1 cellular context compared by ENCODE assay signal in genomic region chr6:160990847-160991410, GRCh38.
A peak's percentile ranks its signal among the peaks of the same experiment; 100 is the strongest.
TF ChIP-seq lines count a peak whose summit lies in the region.

No MANE protein-coding gene starts in this region.

TF ChIP-seq in K562, 482 proteins besides CTCF, POLR2A, EP300 and RAD21 (continued from another document and continues in another):
- TF ChIP-seq, protein P1, sequence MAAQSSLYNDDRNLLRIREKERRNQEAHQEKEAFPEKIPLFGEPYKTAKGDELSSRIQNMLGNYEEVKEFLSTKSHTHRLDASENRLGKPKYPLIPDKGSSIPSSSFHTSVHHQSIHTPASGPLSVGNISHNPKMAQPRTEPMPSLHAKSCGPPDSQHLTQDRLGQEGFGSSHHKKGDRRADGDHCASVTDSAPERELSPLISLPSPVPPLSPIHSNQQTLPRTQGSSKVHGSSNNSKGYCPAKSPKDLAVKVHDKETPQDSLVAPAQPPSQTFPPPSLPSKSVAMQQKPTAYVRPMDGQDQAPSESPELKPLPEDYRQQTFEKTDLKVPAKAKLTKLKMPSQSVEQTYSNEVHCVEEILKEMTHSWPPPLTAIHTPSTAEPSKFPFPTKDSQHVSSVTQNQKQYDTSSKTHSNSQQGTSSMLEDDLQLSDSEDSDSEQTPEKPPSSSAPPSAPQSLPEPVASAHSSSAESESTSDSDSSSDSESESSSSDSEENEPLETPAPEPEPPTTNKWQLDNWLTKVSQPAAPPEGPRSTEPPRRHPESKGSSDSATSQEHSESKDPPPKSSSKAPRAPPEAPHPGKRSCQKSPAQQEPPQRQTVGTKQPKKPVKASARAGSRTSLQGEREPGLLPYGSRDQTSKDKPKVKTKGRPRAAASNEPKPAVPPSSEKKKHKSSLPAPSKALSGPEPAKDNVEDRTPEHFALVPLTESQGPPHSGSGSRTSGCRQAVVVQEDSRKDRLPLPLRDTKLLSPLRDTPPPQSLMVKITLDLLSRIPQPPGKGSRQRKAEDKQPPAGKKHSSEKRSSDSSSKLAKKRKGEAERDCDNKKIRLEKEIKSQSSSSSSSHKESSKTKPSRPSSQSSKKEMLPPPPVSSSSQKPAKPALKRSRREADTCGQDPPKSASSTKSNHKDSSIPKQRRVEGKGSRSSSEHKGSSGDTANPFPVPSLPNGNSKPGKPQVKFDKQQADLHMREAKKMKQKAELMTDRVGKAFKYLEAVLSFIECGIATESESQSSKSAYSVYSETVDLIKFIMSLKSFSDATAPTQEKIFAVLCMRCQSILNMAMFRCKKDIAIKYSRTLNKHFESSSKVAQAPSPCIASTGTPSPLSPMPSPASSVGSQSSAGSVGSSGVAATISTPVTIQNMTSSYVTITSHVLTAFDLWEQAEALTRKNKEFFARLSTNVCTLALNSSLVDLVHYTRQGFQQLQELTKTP (IDR thresholded peaks at IDR 0.05; ENCODE audit: low read depth in 1 of 2, partially characterized antibody in 2 of 2): peak; percentile 36 to 52
- 0 out of 2 replicates have a peak, but pooled peaks have one; percentile 36 for TF ChIP-seq SMARCC2 (IDR thresholded peaks at IDR 0.05; ENCODE audit: low read depth)
- TF ChIP-seq, protein P2, sequence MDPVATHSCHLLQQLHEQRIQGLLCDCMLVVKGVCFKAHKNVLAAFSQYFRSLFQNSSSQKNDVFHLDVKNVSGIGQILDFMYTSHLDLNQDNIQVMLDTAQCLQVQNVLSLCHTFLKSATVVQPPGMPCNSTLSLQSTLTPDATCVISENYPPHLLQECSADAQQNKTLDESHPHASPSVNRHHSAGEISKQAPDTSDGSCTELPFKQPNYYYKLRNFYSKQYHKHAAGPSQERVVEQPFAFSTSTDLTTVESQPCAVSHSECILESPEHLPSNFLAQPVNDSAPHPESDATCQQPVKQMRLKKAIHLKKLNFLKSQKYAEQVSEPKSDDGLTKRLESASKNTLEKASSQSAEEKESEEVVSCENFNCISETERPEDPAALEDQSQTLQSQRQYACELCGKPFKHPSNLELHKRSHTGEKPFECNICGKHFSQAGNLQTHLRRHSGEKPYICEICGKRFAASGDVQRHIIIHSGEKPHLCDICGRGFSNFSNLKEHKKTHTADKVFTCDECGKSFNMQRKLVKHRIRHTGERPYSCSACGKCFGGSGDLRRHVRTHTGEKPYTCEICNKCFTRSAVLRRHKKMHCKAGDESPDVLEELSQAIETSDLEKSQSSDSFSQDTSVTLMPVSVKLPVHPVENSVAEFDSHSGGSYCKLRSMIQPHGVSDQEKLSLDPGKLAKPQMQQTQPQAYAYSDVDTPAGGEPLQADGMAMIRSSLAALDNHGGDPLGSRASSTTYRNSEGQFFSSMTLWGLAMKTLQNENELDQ (CRISPR knock-in tag; IDR thresholded peaks at IDR 0.05; ENCODE audit: borderline replicate concordance): no peak
- 0 out of 2 replicates have a peak, but pooled peaks have one; percentile 12 for TF ChIP-seq MITF (IDR thresholded peaks at IDR 0.05)
- no peak for TF ChIP-seq HSF4 (CRISPR knock-in tag; IDR thresholded peaks at IDR 0.05; ENCODE audit: borderline replicate concordance)
- peak; percentile 72; the same call in 1 of the 2 replicates for TF ChIP-seq MIER1 (IDR thresholded peaks at IDR 0.05; ENCODE audit: low read depth)
- TF ChIP-seq ARID1B (IDR thresholded peaks at IDR 0.05): peak; percentile 47
- TF ChIP-seq MYC (IDR thresholded peaks at IDR 0.05; ENCODE audit: low read depth, low read length): no peak
- TF ChIP-seq MYC (CRISPR knock-in tag; IDR thresholded peaks at IDR 0.05; ENCODE audit: borderline replicate concordance, low read depth): 0 out of 2 replicates have a peak, but pooled peaks have one; percentile 42
- 0 out of 2 replicates have a peak, but pooled peaks have one; percentile 33 for TF ChIP-seq GABPB2 (CRISPR knock-in tag; conservative IDR thresholded peaks at IDR 0.05)
- no peak for TF ChIP-seq POLR2AphosphoS2 (IDR thresholded peaks at IDR 0.05; ENCODE audit: low read length)
- no peak for TF ChIP-seq HDAC8 (tag; IDR thresholded peaks at IDR 0.05)
- TF ChIP-seq SMARCA4 (IDR thresholded peaks at IDR 0.05): peak; percentile 77
- TF ChIP-seq HDAC1 (IDR thresholded peaks at IDR 0.05): 0 out of 4 replicates have a peak, but pooled peaks of 1 of the 2 experiments have one; percentile 2
- TF ChIP-seq SP2 (IDR thresholded peaks at IDR 0.05; ENCODE audit: extremely low read depth, low read depth, low read length, poor library complexity, severe bottlenecking): no peak
- peak; percentile 57; the same call in 1 of the 2 replicates for TF ChIP-seq DPF2 (IDR thresholded peaks at IDR 0.05)
- TF ChIP-seq NFE2 (IDR thresholded peaks at IDR 0.05; ENCODE audit: low read depth): peak; percentile 15; the same call in 1 of the 2 replicates
- peak; percentile 80 for TF ChIP-seq NBN (IDR thresholded peaks at IDR 0.05; ENCODE audit: low read depth)
- TF ChIP-seq SMARCE1 (IDR thresholded peaks at IDR 0.05): peak; percentile 72; the same call in 1 of the 2 replicates
- TF ChIP-seq ATF6 (CRISPR knock-in tag; IDR thresholded peaks at IDR 0.05): 0 out of 2 replicates have a peak, but pooled peaks have one; percentile 23
- TF ChIP-seq NR2C1 (IDR thresholded peaks at IDR 0.05): no peak
- no peak for TF ChIP-seq NR2C1 (tag; IDR thresholded peaks at IDR 0.05)
- TF ChIP-seq CGGBP1 (CRISPR knock-in tag; IDR thresholded peaks at IDR 0.05): peak; percentile 84; the same call in 1 of the 2 replicates
- peak; percentile 62; the same call in 1 of the 2 replicates for TF ChIP-seq ZEB2 (IDR thresholded peaks at IDR 0.05)
- TF ChIP-seq ZC3H4 (CRISPR knock-in tag; IDR thresholded peaks at IDR 0.05; ENCODE audit: borderline replicate concordance): no peak
- TF ChIP-seq XRCC5 (IDR thresholded peaks at IDR 0.05; ENCODE audit: low read depth, low read length): peak; percentile 48; the same call in 1 of the 2 replicates
- TF ChIP-seq NR1H2 (CRISPR knock-in tag; IDR thresholded peaks at IDR 0.05): 0 out of 2 replicates have a peak, but pooled peaks have one; percentile 43
- peak; percentile 69 for TF ChIP-seq ZBTB40 (IDR thresholded peaks at IDR 0.05)
- no peak for TF ChIP-seq ZBTB40 (CRISPR knock-in tag; IDR thresholded peaks at IDR 0.05)
- TF ChIP-seq, protein P3, sequence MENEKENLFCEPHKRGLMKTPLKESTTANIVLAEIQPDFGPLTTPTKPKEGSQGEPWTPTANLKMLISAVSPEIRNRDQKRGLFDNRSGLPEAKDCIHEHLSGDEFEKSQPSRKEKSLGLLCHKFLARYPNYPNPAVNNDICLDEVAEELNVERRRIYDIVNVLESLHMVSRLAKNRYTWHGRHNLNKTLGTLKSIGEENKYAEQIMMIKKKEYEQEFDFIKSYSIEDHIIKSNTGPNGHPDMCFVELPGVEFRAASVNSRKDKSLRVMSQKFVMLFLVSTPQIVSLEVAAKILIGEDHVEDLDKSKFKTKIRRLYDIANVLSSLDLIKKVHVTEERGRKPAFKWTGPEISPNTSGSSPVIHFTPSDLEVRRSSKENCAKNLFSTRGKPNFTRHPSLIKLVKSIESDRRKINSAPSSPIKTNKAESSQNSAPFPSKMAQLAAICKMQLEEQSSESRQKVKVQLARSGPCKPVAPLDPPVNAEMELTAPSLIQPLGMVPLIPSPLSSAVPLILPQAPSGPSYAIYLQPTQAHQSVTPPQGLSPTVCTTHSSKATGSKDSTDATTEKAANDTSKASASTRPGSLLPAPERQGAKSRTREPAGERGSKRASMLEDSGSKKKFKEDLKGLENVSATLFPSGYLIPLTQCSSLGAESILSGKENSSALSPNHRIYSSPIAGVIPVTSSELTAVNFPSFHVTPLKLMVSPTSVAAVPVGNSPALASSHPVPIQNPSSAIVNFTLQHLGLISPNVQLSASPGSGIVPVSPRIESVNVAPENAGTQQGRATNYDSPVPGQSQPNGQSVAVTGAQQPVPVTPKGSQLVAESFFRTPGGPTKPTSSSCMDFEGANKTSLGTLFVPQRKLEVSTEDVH (IDR thresholded peaks at IDR 0.05; ENCODE audit: low read depth, partially characterized antibody): peak; percentile 65
- TF ChIP-seq HMG20B (CRISPR knock-in tag; IDR thresholded peaks at IDR 0.05): no peak
- no peak for TF ChIP-seq CREB5 (CRISPR knock-in tag; IDR thresholded peaks at IDR 0.05)
- TF ChIP-seq TAF7 (tag; IDR thresholded peaks at IDR 0.05): peak; percentile 61; the same call in 1 of the 2 replicates
- TF ChIP-seq CREB1 (IDR thresholded peaks at IDR 0.05): no peak
- no peak for TF ChIP-seq CREB1 (CRISPR knock-in tag; IDR thresholded peaks at IDR 0.05)
